Comparison of ENCODE assay signal across 12 cellular contexts in the genomic region with DNA sequence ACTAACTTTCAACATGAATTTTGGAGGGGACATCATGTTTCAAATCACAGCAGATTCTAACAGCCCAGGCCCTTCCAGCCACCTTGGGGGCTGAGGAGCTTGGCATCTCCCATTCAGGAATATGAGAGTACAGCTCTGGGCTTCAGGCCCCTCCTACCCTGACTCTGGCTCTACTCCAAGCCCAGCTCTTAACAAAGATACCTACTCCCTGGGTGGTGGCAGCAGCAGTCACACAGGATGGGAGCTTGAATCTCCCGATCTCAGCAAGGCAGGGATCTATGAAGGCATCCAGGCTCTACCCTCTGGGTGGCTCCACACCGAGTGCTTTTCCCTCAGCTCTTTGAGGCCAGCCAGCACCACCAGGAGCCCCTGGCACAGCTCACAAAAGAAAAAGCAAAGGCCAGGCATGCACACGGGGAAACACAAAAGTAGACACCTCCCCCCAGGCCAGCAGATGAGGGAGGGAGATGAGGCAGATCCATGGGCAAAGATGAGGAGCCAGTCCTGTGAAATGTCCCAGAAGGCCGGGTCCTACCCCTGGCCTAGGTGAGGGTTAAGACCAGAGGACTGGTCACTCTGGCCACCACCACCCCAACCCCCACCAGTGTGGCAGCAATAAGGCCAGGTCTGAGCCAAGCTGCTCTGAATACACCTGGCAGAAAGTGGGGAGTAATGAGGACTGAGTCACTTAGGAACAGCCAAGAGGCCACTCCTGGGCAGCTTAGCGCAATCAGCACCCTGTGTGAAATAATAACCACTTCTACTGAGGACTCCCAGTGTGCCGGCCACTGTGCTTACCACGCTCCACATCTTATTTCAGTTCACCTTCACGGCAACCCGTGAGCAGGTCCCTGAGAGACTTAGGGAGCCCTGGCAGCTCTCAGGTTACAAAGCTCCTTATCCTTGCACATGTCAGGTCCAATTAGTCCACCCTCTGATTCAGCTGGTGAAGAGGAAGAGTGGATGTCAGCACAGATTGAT. TPM values are rescaled to one million over a fixed set of nuclear protein-coding genes. Genes with fewer than 3 reads are reported as not detected.
A peak's percentile ranks its signal among the peaks of the same experiment; 100 is the strongest.
DNase-seq lines count a peak whose midpoint lies in the region; ATAC-seq and TF ChIP-seq lines count a peak whose summit lies in the region.
"Had no signal": no experiment of that assay in that cellular context is flagged by ENCODE, and none has a peak within 500 bp of the region (broad histone marks: within the 10 kb centered on the region; RNA-seq: fewer than 3 reads in every experiment).

No MANE protein-coding gene starts in this region.

- H3K56ac ChIP-seq in mesendoderm (ENCODE audit: low read length), result no peak overlapping the region

- H3K27me3 ChIP-seq in PC-9 (ENCODE audit: insufficient read depth, low read depth), result no peaks in the 10 kb centered on the region
- no peaks in the 10 kb centered on the region for H3K27me3 ChIP-seq in mesendoderm (ENCODE audit: insufficient read depth, low read length, poor library complexity)

- H3K4me3 Mint-ChIP-seq in immature natural killer cell, result no peak overlapping the region
- H3K4me3 Mint-ChIP-seq: activated T-cell treated with anti-CD3 and anti-CD28 coated beads, Interleukin-2, amount 50 U/mL, for 4 hours had no signal

- no peaks in the 10 kb centered on the region for H3K9me3 Mint-ChIP-seq in immature natural killer cell
- H3K9me3 Mint-ChIP-seq: activated T-cell treated with anti-CD3 and anti-CD28 coated beads, Interleukin-2, amount 50 U/mL, for 4 hours had no signal

- no peak overlapping the region for H3K9ac ChIP-seq in mesendoderm (ENCODE audit: low read length)

- H3K9me2 ChIP-seq in PC-9 (ENCODE audit: insufficient read depth), result no peaks in the 10 kb centered on the region

- H3K4me3 ChIP-seq in PC-9 (no peak overlapping the region), mesendoderm (ENCODE audit: low read length) (no peak overlapping the region)
- H3K4me3 ChIP-seq: suprapubic skin had no signal

- no peak overlapping the region for H3K27ac Mint-ChIP-seq in immature natural killer cell

- no peaks in the 10 kb centered on the region for H3K36me3 ChIP-seq in PC-9 (ENCODE audit: low read depth)
- no peaks in the 10 kb centered on the region for H3K36me3 ChIP-seq in mesendoderm (ENCODE audit: control insufficient read depth, insufficient read depth, low read length)
- H3K36me3 ChIP-seq: suprapubic skin had no signal

- H2AFZ ChIP-seq in PC-9, result no peak overlapping the region

- no peak overlapping the region for H2AK5ac ChIP-seq in mesendoderm (ENCODE audit: low read length)

- no peaks in the 10 kb centered on the region for H3K4me1 Mint-ChIP-seq in immature natural killer cell

- H3K9me3 ChIP-seq in PC-9 (ENCODE audit: insufficient read depth, low read depth), result no peaks in the 10 kb centered on the region
- H3K9me3 ChIP-seq: suprapubic skin had no signal

- POLR2A ChIA-PET in PC-9 (lab: Charles Lee; ENCODE audit: unreplicated experiment), result no interaction called here

- H4K5ac ChIP-seq in mesendoderm (ENCODE audit: low read length), result no peak overlapping the region

- H3K27ac ChIP-seq in PC-9 (no peak overlapping the region), mesendoderm (ENCODE audit: low read depth, low read length) (no peak overlapping the region)
- H3K27ac ChIP-seq: suprapubic skin had no signal

- no peaks in the 10 kb centered on the region for H4K20me1 ChIP-seq in PC-9 (ENCODE audit: insufficient read depth)

- TF ChIP-seq CTCF in PC-9 (conservative IDR thresholded peaks at IDR 0.05), result no peak

- H2BK15ac ChIP-seq in mesendoderm (replicated peaks; ENCODE audit: low read depth), result no peak overlapping the region

- H3K18ac ChIP-seq in mesendoderm (ENCODE audit: low read length), result no peak overlapping the region

- no peak for ATAC-seq in HG02610 (IDR thresholded peaks at IDR 0.05; ENCODE audit: unreplicated experiment)
- ATAC-seq: activated T-cell treated with anti-CD3 and anti-CD28 coated beads, Interleukin-2, amount 50 U/mL, for 4 hours had no signal

- H4K8ac ChIP-seq in mesendoderm (ENCODE audit: low read depth, low read length), result no peak overlapping the region

- H2BK120ac ChIP-seq in mesendoderm (ENCODE audit: low read depth, low read length), result no peak overlapping the region

- H3K4ac ChIP-seq in mesendoderm (ENCODE audit: low read depth, low read length), result no peak overlapping the region

- intact Hi-C loops in PC-9 (cut with micrococcal nuclease; ENCODE audit: unreplicated experiment), result loop anchor here (5.0 to 10.0 kb wide), 4 partner anchors 50 to 1227 kb away; partner anchors contain the start of gene MAPKBP1

- no peaks in the 10 kb centered on the region for H3K36me3 Mint-ChIP-seq in immature natural killer cell

- H3K79me1 ChIP-seq in mesendoderm (ENCODE audit: low read length), result no peaks in the 10 kb centered on the region

- H3K4me2 ChIP-seq in PC-9 (0 out of 2 replicates have a peak overlapping the region, but pooled peaks have one; percentile 4), mesendoderm (ENCODE audit: low read length) (no peak overlapping the region)

- BruUV-seq in PC-9 (replicated peaks; lab: Mats Ljungman, UMichigan), result no TSS peak

- no peak overlapping the region for H2BK5ac ChIP-seq in mesendoderm (ENCODE audit: low read length)

- H3K79me2 ChIP-seq in PC-9 (ENCODE audit: low read depth), result no peaks in the 10 kb centered on the region
- H3K79me2 ChIP-seq in mesendoderm (ENCODE audit: control insufficient read depth, insufficient read depth, low read length), result no peaks in the 10 kb centered on the region

- no peak overlapping the region for H3K23ac ChIP-seq in mesendoderm (ENCODE audit: low read length)

- CTCF ChIA-PET in PC-9 (lab: Charles Lee), result interaction anchor here (1.5 kb wide), 1 partner anchor 47 kb away, joined by 5 read pairs; no protein-coding TSS in a partner anchor

- 0 out of 2 replicates have a peak, but pooled peaks cover 7% of the 10 kb centered on the region for H3K4me1 ChIP-seq in PC-9 (replicated peaks; ENCODE audit: insufficient read depth)
- no peaks in the 10 kb centered on the region for H3K4me1 ChIP-seq in mesendoderm (ENCODE audit: control insufficient read depth, low read depth, low read length)
- H3K4me1 ChIP-seq: suprapubic skin had no signal

- 0 out of 2 replicates have a peak, but pooled peaks cover 6% of the 10 kb centered on the region for H3F3A ChIP-seq in PC-9 (ENCODE audit: insufficient read depth, low read depth)

- H3K27me3 Mint-ChIP-seq in immature natural killer cell (ENCODE audit: low read depth in 3 of 3), result peaks cover 2 to 14% (median 5%) of the 10 kb centered on the region in 3 donors

- no CpG with 5 or more reads among the region's 9 CpGs for WGBS in mesendoderm (ENCODE audit: extremely low coverage, insufficient coverage, low lambda C conversion rate)

- DNase-seq in Daoy (ENCODE audit: low read depth), result peak; percentile 31
- peak; percentile 64 for DNase-seq in NCI-H1092 treated with DMSO at 0.1 percent for 48 hours (lab: John Stamatoyannopoulos, UW)
- DNase-seq in PC-9, result peak in 1 of 2 experiments; percentile 39
- DNase-seq in mesendoderm, result peak; percentile 25
- DNase-seq in immature natural killer cell, result no peak
- DNase-seq in stimulated activated CD4-positive, alpha-beta T cell treated with anti-CD3 and anti-CD28 coated beads, Interleukin-4, amount 100 ng/mL, for 24 hours, result no peak
- DNase-seq: activated T-cell treated with anti-CD3 and anti-CD28 coated beads, Interleukin-2, amount 50 U/mL, for 4 hours; IMR-90; stimulated activated CD4-positive, alpha-beta T cell treated with anti-CD3 and anti-CD28 coated beads, Interleukin-4, amount 100 ng/mL, for 4 hours had no signal

RNA-seq across cellular contexts. Expression of gene PLA2G4F, which starts 24.3 kb away (rescaled TPM):
- total RNA-seq in Daoy (2014; rRNA removed; shearing (Covaris generic)), result not detected in 2 replicates
- 1.2 and 1.9 TPM in 2 replicates for total RNA-seq in PC-9 (2021)
- polyA plus RNA-seq in mesendoderm (2013, experiment 1 of 2), result 0.01 TPM
- 0.07 TPM for polyA plus RNA-seq in mesendoderm (2013, experiment 2 of 2)
- polyA plus RNA-seq in immature natural killer cell, result not detected
- total RNA-seq: IMR-90, omental fat pad had no signal
- polyA plus RNA-seq: IMR-90 had no signal

RNA-seq across cellular contexts. Expression of gene PLA2G4D, which starts 37.8 kb away (rescaled TPM):
- not detected in 2 replicates for total RNA-seq in Daoy (2014; rRNA removed; shearing (Covaris generic))
- 0.90 and 1.4 TPM in 2 replicates for total RNA-seq in PC-9 (2021)
- polyA plus RNA-seq in mesendoderm (2013, experiment 1 of 2), result 0.10 TPM
- 0.10 TPM for polyA plus RNA-seq in mesendoderm (2013, experiment 2 of 2)
- not detected for polyA plus RNA-seq in immature natural killer cell
- total RNA-seq: activated T-cell treated with anti-CD3 and anti-CD28 coated beads, Interleukin-2, amount 50 U/mL, for 4 hours; IMR-90 had no signal
- polyA plus RNA-seq: IMR-90 had no signal

Comparison
In these comparisons a context has a peak if more than half of its experiments do, and no peak if none do; other contexts are left out.
1. DNase-seq: peak in Daoy (single experiment), NCI-H1092 treated with DMSO at 0.1 percent for 48 hours (single experiment) and mesendoderm (single experiment); none in immature natural killer cell (0 of 3) and stimulated activated CD4-positive, alpha-beta T cell treated with anti-CD3 and anti-CD28 coated beads, Interleukin-4, amount 100 ng/mL, for 24 hours (single experiment).